16 cellular contexts compared by ENCODE assay signal in genomic region chr3:177354461-177354860, GRCh38.
DNase-seq lines count a peak whose midpoint lies in the region; ATAC-seq lines count a peak whose summit lies in the region.
"Had no signal": no experiment of that assay in that cellular context is flagged by ENCODE, and none has a peak within 500 bp of the region (broad histone marks: within the 10 kb centered on the region; RNA-seq: fewer than 3 reads in every experiment).

No MANE protein-coding gene starts in this region.

- H3K27me3 Mint-ChIP-seq in activated naive CD8-positive, alpha-beta T cell treated with anti-CD3 and anti-CD28 coated beads, Interleukin-2, amount 50 U/mL, for 24 hours: no peaks in the 10 kb centered on the region
- no peaks in the 10 kb centered on the region for H3K27me3 Mint-ChIP-seq in activated naive CD8-positive, alpha-beta T cell treated with anti-CD3 and anti-CD28 coated beads for 36 hours
- no peaks in the 10 kb centered on the region for H3K27me3 Mint-ChIP-seq in dendritic cell treated with granulocyte-macrophage colony-stimulating factor and Interleukin-4, amounts not matched to agents 40 ng/mL and 50 ng/mL, for 4 days
- no peaks in the 10 kb centered on the region for H3K27me3 Mint-ChIP-seq in stimulated activated memory B cell treated with anti-CD40 and anti-IgM and Interleukin-4, amounts not matched to agents 10 μg/mL and 1 μg/mL and 100 μg/mL, for 72 hours
- H3K27me3 Mint-ChIP-seq: B cell had no signal

- no peak for DNase-seq in activated naive CD8-positive, alpha-beta T cell treated with anti-CD3 and anti-CD28 coated beads, Interleukin-2, amount 50 U/mL, for 24 hours
- no peak for DNase-seq in activated naive CD8-positive, alpha-beta T cell treated with anti-CD3 and anti-CD28 coated beads for 36 hours
- no peak for DNase-seq in AG20443 (ENCODE audit: low spot score)
- no peak for DNase-seq in activated CD8-positive, alpha-beta memory T cell treated with anti-CD3 and anti-CD28 coated beads, Interleukin-2, amount 50 U/mL, for 4 hours
- DNase-seq: Calu3; CD8-positive, alpha-beta T cell; DMS79 treated with DMSO at 0.1 percent for 48 hours; GF-D8; HCEC 1CT had no signal

- peaks cover 1% of the 10 kb centered on the region for H3K36me3 Mint-ChIP-seq in activated naive CD8-positive, alpha-beta T cell treated with anti-CD3 and anti-CD28 coated beads, Interleukin-2, amount 50 U/mL, for 24 hours (ENCODE audit: low read depth)
- peaks cover 1% of the 10 kb centered on the region for H3K36me3 Mint-ChIP-seq in activated naive CD8-positive, alpha-beta T cell treated with anti-CD3 and anti-CD28 coated beads for 36 hours
- no peaks in the 10 kb centered on the region for H3K36me3 Mint-ChIP-seq in dendritic cell treated with granulocyte-macrophage colony-stimulating factor and Interleukin-4, amounts not matched to agents 40 ng/mL and 50 ng/mL, for 4 days (ENCODE audit: low read depth)
- H3K36me3 Mint-ChIP-seq in stimulated activated memory B cell treated with anti-CD40 and anti-IgM and Interleukin-4, amounts not matched to agents 10 μg/mL and 1 μg/mL and 100 μg/mL, for 72 hours: no peaks in the 10 kb centered on the region
- H3K36me3 Mint-ChIP-seq: CD8-positive, alpha-beta T cell had no signal

- ATAC-seq in activated naive CD8-positive, alpha-beta T cell treated with anti-CD3 and anti-CD28 coated beads, Interleukin-2, amount 50 U/mL, for 24 hours: no peak
- no peak for ATAC-seq in stimulated activated memory B cell treated with anti-CD40 and anti-IgM and Interleukin-4, amounts not matched to agents 10 μg/mL and 1 μg/mL and 100 μg/mL, for 72 hours
- no peak for ATAC-seq in HG03135 (IDR thresholded peaks at IDR 0.05; ENCODE audit: unreplicated experiment)
- ATAC-seq: A549; CD8-positive, alpha-beta T cell; GM23338; HepG2 had no signal

- no peak overlapping the region for H3K4me3 Mint-ChIP-seq in activated naive CD8-positive, alpha-beta T cell treated with anti-CD3 and anti-CD28 coated beads, Interleukin-2, amount 50 U/mL, for 24 hours
- no peak overlapping the region for H3K4me3 Mint-ChIP-seq in activated naive CD8-positive, alpha-beta T cell treated with anti-CD3 and anti-CD28 coated beads for 36 hours
- no peak overlapping the region for H3K4me3 Mint-ChIP-seq in dendritic cell treated with granulocyte-macrophage colony-stimulating factor and Interleukin-4, amounts not matched to agents 40 ng/mL and 50 ng/mL, for 4 days
- no peak overlapping the region for H3K4me3 Mint-ChIP-seq in stimulated activated memory B cell treated with anti-CD40 and anti-IgM and Interleukin-4, amounts not matched to agents 10 μg/mL and 1 μg/mL and 100 μg/mL, for 72 hours
- H3K4me3 Mint-ChIP-seq: B cell; CD8-positive, alpha-beta T cell; GM23338 had no signal

- no peaks in the 10 kb centered on the region for H3K9me3 Mint-ChIP-seq in activated naive CD8-positive, alpha-beta T cell treated with anti-CD3 and anti-CD28 coated beads, Interleukin-2, amount 50 U/mL, for 24 hours
- H3K9me3 Mint-ChIP-seq in activated naive CD8-positive, alpha-beta T cell treated with anti-CD3 and anti-CD28 coated beads for 36 hours: no peaks in the 10 kb centered on the region
- no peaks in the 10 kb centered on the region for H3K9me3 Mint-ChIP-seq in dendritic cell treated with granulocyte-macrophage colony-stimulating factor and Interleukin-4, amounts not matched to agents 40 ng/mL and 50 ng/mL, for 4 days
- H3K9me3 Mint-ChIP-seq in stimulated activated memory B cell treated with anti-CD40 and anti-IgM and Interleukin-4, amounts not matched to agents 10 μg/mL and 1 μg/mL and 100 μg/mL, for 72 hours: no peaks in the 10 kb centered on the region
- H3K9me3 Mint-ChIP-seq: CD8-positive, alpha-beta T cell; GM23338 had no signal

- intact Hi-C loops in dendritic cell treated with granulocyte-macrophage colony-stimulating factor and Interleukin-4, amounts not matched to agents 40 ng/mL and 50 ng/mL, for 4 days (cut with micrococcal nuclease): loop anchor here (10.0 kb wide), 1 partner anchor 70 kb away; no protein-coding TSS in a partner anchor

- H3K27ac Mint-ChIP-seq in activated naive CD8-positive, alpha-beta T cell treated with anti-CD3 and anti-CD28 coated beads, Interleukin-2, amount 50 U/mL, for 24 hours: peak overlapping the region; percentile 20
- H3K27ac Mint-ChIP-seq in activated naive CD8-positive, alpha-beta T cell treated with anti-CD3 and anti-CD28 coated beads for 36 hours: no peak overlapping the region
- peak overlapping the region; percentile 30 for H3K27ac Mint-ChIP-seq in dendritic cell treated with granulocyte-macrophage colony-stimulating factor and Interleukin-4, amounts not matched to agents 40 ng/mL and 50 ng/mL, for 4 days
- H3K27ac Mint-ChIP-seq in stimulated activated memory B cell treated with anti-CD40 and anti-IgM and Interleukin-4, amounts not matched to agents 10 μg/mL and 1 μg/mL and 100 μg/mL, for 72 hours: peak overlapping the region; percentile 14
- H3K27ac Mint-ChIP-seq: B cell; CD8-positive, alpha-beta T cell; GM23338 had no signal

- peaks cover 76% of the 10 kb centered on the region for H3K4me1 Mint-ChIP-seq in activated naive CD8-positive, alpha-beta T cell treated with anti-CD3 and anti-CD28 coated beads, Interleukin-2, amount 50 U/mL, for 24 hours
- peaks cover 64% of the 10 kb centered on the region for H3K4me1 Mint-ChIP-seq in activated naive CD8-positive, alpha-beta T cell treated with anti-CD3 and anti-CD28 coated beads for 36 hours
- peaks cover 54% of the 10 kb centered on the region for H3K4me1 Mint-ChIP-seq in dendritic cell treated with granulocyte-macrophage colony-stimulating factor and Interleukin-4, amounts not matched to agents 40 ng/mL and 50 ng/mL, for 4 days (ENCODE audit: low read depth)
- peaks cover 80% of the 10 kb centered on the region for H3K4me1 Mint-ChIP-seq in stimulated activated memory B cell treated with anti-CD40 and anti-IgM and Interleukin-4, amounts not matched to agents 10 μg/mL and 1 μg/mL and 100 μg/mL, for 72 hours
